Comparison of ENCODE assay signal across 9 cellular contexts in genomic region chr20:61980647-61981583, GRCh38.
DNase-seq lines count a peak whose midpoint lies in the region; ATAC-seq and TF ChIP-seq lines count a peak whose summit lies in the region.
"Had no signal": no experiment of that assay in that cellular context is flagged by ENCODE, and none has a peak within 500 bp of the region (broad histone marks: within the 10 kb centered on the region; RNA-seq: fewer than 3 reads in every experiment).

No MANE protein-coding gene starts in this region.

- ATAC-seq in HG03196 (IDR thresholded peaks at IDR 0.05; ENCODE audit: unreplicated experiment) (no peak), HG02938 (IDR thresholded peaks at IDR 0.05; ENCODE audit: unreplicated experiment) (no peak), HG02759 (IDR thresholded peaks at IDR 0.05; ENCODE audit: unreplicated experiment) (no peak)

- H3K9me3 ChIP-seq in DOHH2 (ENCODE audit: control insufficient read depth, insufficient read depth, low read length) (no peaks in the 10 kb centered on the region), liver (ENCODE audit: control insufficient read depth in 4 of 4, low read length in 3 of 4) (no peaks in the 10 kb centered on the region)

- H3K4me1 ChIP-seq in DOHH2 (ENCODE audit: control insufficient read depth, low read length) (no peaks in the 10 kb centered on the region), liver (ENCODE audit: control insufficient read depth in 4 of 4, insufficient read depth in 4 of 4, low read length in 3 of 4) (no peaks in the 10 kb centered on the region)

- no peak overlapping the region for H3K4me2 ChIP-seq in DOHH2 (ENCODE audit: low read length)

- WGBS in liver = 81% methylated on average over 22 of the region's 22 CpGs

- no peaks in the 10 kb centered on the region for H3K9me2 ChIP-seq in DOHH2 (replicated peaks; ENCODE audit: control insufficient read depth, low read length)

- no peak overlapping the region for H3K4me3 ChIP-seq in DOHH2 (ENCODE audit: low read length)
- no peak overlapping the region for H3K4me3 ChIP-seq in astrocyte of the spinal cord (ENCODE audit: low read depth, low read length)
- no peak overlapping the region for H3K4me3 ChIP-seq in liver (ENCODE audit: low read depth in 1 of 3, low read length in 3 of 3)
- H3K4me3 ChIP-seq: lung had no signal

- H3F3A ChIP-seq in DOHH2 (ENCODE audit: control insufficient read depth, insufficient read depth) = no peaks in the 10 kb centered on the region; the same call in 1 of the 2 replicates

- H3K79me2 ChIP-seq in DOHH2 (ENCODE audit: control insufficient read depth, low read length) = peaks cover 7% of the 10 kb centered on the region; the same call in 1 of the 2 replicates

- DNase-seq in Kasumi-1 (lab: John Stamatoyannopoulos, UW) (peak; percentile 48 to 57), astrocyte of the spinal cord (ENCODE audit: low read depth, low spot score) (peak; percentile 22)
- no peak for DNase-seq in activated naive CD4-positive, alpha-beta T cell treated with Interleukin-2 at 50 U/mL for 16 hours

- H3K27ac ChIP-seq in DOHH2 (ENCODE audit: low read depth, low read length) (no peak overlapping the region), liver (ENCODE audit: low read depth in 1 of 2, low read length in 2 of 2) (no peak overlapping the region)

- in situ Hi-C loops in astrocyte of the spinal cord (cut with HindIII; ENCODE audit: low sequenced_read_pairs) = no loop called here

- H4K20me1 ChIP-seq in DOHH2 (ENCODE audit: control insufficient read depth, insufficient read depth, low read depth, low read length) = no peaks in the 10 kb centered on the region

- peak; percentile 77 to 86 for TF ChIP-seq RAD21 in liver (IDR thresholded peaks at IDR 0.05)

- H3K27me3 ChIP-seq in DOHH2 (ENCODE audit: control insufficient read depth, low read length) (no peaks in the 10 kb centered on the region), liver (ENCODE audit: control insufficient read depth in 4 of 4, insufficient read depth in 4 of 4, low read length in 3 of 4) (no peaks in the 10 kb centered on the region)

- TF ChIP-seq CTCF in DOHH2 (IDR thresholded peaks at IDR 0.05; ENCODE audit: low read depth, low read length, poor library complexity, severe bottlenecking) = peak; percentile 72
- TF ChIP-seq CTCF in astrocyte of the spinal cord (IDR thresholded peaks at IDR 0.05; ENCODE audit: low read depth, low read length) = peak; percentile 86
- peak; percentile 61 for TF ChIP-seq CTCF in liver (IDR thresholded peaks at IDR 0.05; ENCODE audit: low read depth, low read length, missing input control)

- no peak overlapping the region for H3K9ac ChIP-seq in liver (ENCODE audit: low read depth in 1 of 2, low read length in 2 of 2)

- H3K36me3 ChIP-seq in DOHH2 (ENCODE audit: control insufficient read depth, low read length) (peaks cover 23% of the 10 kb centered on the region), liver (ENCODE audit: control insufficient read depth in 4 of 4, insufficient read depth in 3 of 4, low read depth in 1 of 4, low read length in 3 of 4) (peaks cover 6 to 21% (median 10%) of the 10 kb centered on the region in 4 donors)

TF ChIP-seq in liver, 16 proteins besides CTCF, POLR2A, EP300 and RAD21:
- TF ChIP-seq JUND (IDR thresholded peaks at IDR 0.05) = no peak
- TF ChIP-seq EGR1 (IDR thresholded peaks at IDR 0.05; ENCODE audit: low read depth in 2 of 2) = no peak
- TF ChIP-seq HNF4A (conservative IDR thresholded peaks at IDR 0.05) = peak; percentile 7 to 31
- TF ChIP-seq HNF4G (IDR thresholded peaks at IDR 0.05) = no peak
